ENCODE assay signal across 8 cellular contexts in genomic region chr6:30616811-30617564, GRCh38. TPM values are rescaled to one million over a fixed set of nuclear protein-coding genes. Genes with fewer than 3 reads are reported as not detected.
DNase-seq lines count a peak whose midpoint lies in the region; ATAC-seq and FAIRE-seq lines count a peak whose summit lies in the region.

Gene PPP1R10, minus strand, starts transcription at chr6:30617243. Its CDS starts 7,299 bp downstream, at chr6:30609944.

- peak within 1 kb of the TSS; percentile 95 to 96 for H3K4me3 ChIP-seq in muscle layer of duodenum (ENCODE audit: low read depth in 1 of 2, low read length in 2 of 2)

- H3K27ac Mint-ChIP-seq in activated T-cell treated with anti-CD3 and anti-CD28 coated beads, Interleukin-2, amount 50 U/mL, for 72 hours: peak within 1 kb of the TSS; percentile 100

- H3K9me3 ChIP-seq in KOPT-K1 (ENCODE audit: insufficient read depth, low read length, poor library complexity, severe bottlenecking) (no peaks in the 10 kb centered on the region), muscle layer of duodenum (ENCODE audit: control insufficient read depth in 1 of 2, low read length in 2 of 2) (no peaks in the 10 kb centered on the region)

- peak within 1 kb of the TSS; percentile 97 to 98 for H3K4me3 Mint-ChIP-seq in activated T-cell treated with anti-CD3 and anti-CD28 coated beads, Interleukin-2, amount 50 U/mL, for 72 hours

- DNase-seq in DMS79 (lab: John Stamatoyannopoulos, UW) (peak; percentile 99), RCC 7860 (ENCODE audit: low spot score) (peak; percentile 99)
- peak; percentile 97 to 100 for DNase-seq in activated T-cell treated with anti-CD3 and anti-CD28 coated beads, Interleukin-2, amount 50 U/mL, for 72 hours
- peak; percentile 97 to 99 for DNase-seq in stimulated activated CD8-positive, alpha-beta memory T cell treated with anti-CD3 and anti-CD28 coated beads, Interleukin-7, amount 100 ng/mL, for 4 hours (ENCODE audit: low read depth in 2 of 2)

- H3K9me3 Mint-ChIP-seq in activated T-cell treated with anti-CD3 and anti-CD28 coated beads, Interleukin-2, amount 50 U/mL, for 72 hours: no peaks in the 10 kb centered on the region

- peaks cover 29 to 60% of the 10 kb centered on the region in 2 donors for H3K36me3 Mint-ChIP-seq in activated T-cell treated with anti-CD3 and anti-CD28 coated beads, Interleukin-2, amount 50 U/mL, for 72 hours (ENCODE audit: insufficient read depth in 2 of 2)

- H3K4me1 Mint-ChIP-seq in activated T-cell treated with anti-CD3 and anti-CD28 coated beads, Interleukin-2, amount 50 U/mL, for 72 hours (ENCODE audit: low read depth): peaks cover 69% of the 10 kb centered on the region

- peak; percentile 92 for FAIRE-seq in RCC 7860 (lab: Jason Lieb, UNC)

- H3K36me3 ChIP-seq in KOPT-K1 (ENCODE audit: insufficient read depth, low read length): peaks cover 62% of the 10 kb centered on the region
- peaks cover 26 to 29% of the 10 kb centered on the region in 2 donors for H3K36me3 ChIP-seq in muscle layer of duodenum (ENCODE audit: control insufficient read depth in 1 of 2, insufficient read depth in 2 of 2, low read length in 2 of 2)

- peaks cover 24 to 33% of the 10 kb centered on the region in 2 donors for H3K4me1 ChIP-seq in muscle layer of duodenum (ENCODE audit: control insufficient read depth in 1 of 2, insufficient read depth in 2 of 2, low read length in 2 of 2)

- no peaks in the 10 kb centered on the region for H3K27me3 ChIP-seq in muscle layer of duodenum (ENCODE audit: low read depth, low read length)

- ATAC-seq in GM21786 (IDR thresholded peaks at IDR 0.05; ENCODE audit: unreplicated experiment) (peak; percentile 81), esophagus mucosa (peak; percentile 94)
- ATAC-seq in activated T-cell treated with anti-CD3 and anti-CD28 coated beads, Interleukin-2, amount 50 U/mL, for 72 hours (replicated peaks in 1 of 2): peak; percentile 77

- H3K27ac ChIP-seq in KOPT-K1 (ENCODE audit: low read depth, low read length, poor library complexity, severe bottlenecking): peak within 1 kb of the TSS; percentile 95
- peak within 1 kb of the TSS; percentile 100 for H3K27ac ChIP-seq in muscle layer of duodenum (ENCODE audit: low read length)

- H3K27me3 Mint-ChIP-seq in activated T-cell treated with anti-CD3 and anti-CD28 coated beads, Interleukin-2, amount 50 U/mL, for 72 hours (ENCODE audit: low read depth): no peaks in the 10 kb centered on the region

RNA-seq across cellular contexts. Expression of gene PPP1R10, which starts in this region (rescaled TPM):
- 100 to 1,000 TPM; 138 to 154 TPM for total RNA-seq in activated T-cell treated with anti-CD3 and anti-CD28 coated beads, Interleukin-2, amount 50 U/mL, for 72 hours
- 30.0 TPM for total RNA-seq in esophagus mucosa

Comparison
In these comparisons a context has a peak if more than half of its experiments do, and no peak if none do; other contexts are left out.
1. Peak in every context shown above with its lines: DNase-seq, ATAC-seq, H3K4me3 ChIP-seq and H3K27ac ChIP-seq.